In the genomic region with DNA sequence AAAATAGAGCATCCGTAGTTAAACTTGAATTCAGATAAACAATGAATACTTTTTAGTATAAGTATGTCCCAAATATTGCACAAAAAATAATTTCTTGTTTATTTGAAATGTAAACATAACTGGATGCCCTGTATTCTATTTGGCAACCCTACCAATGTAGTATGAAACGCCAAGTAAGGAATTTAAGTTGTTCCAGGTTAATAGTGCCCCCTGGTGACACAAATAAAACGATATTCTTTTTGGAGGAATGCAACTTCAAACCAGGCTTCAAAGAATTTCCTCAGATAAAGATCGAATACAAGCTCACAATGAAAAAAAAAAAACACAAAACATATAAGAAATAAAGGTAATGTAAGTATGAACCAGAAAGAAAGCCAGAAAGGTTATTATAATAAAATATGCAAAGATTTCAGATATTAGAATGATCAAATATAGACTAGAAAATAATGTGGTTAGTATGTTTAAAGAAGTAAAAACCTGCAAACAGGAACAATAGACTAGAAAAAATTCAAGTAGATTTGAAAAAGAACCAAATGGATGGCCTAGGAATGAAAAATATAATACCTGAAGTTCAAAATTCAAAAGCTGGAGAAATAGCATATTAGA, we compare ENCODE assay signal across 9 cellular contexts. TPM values are rescaled to one million over a fixed set of nuclear protein-coding genes. Genes with fewer than 3 reads are reported as not detected.
DNase-seq lines count a peak whose midpoint lies in the region; ATAC-seq and TF ChIP-seq lines count a peak whose summit lies in the region.
"Had no signal": no experiment of that assay in that cellular context is flagged by ENCODE, and none has a peak within 500 bp of the region (broad histone marks: within the 10 kb centered on the region; RNA-seq: fewer than 3 reads in every experiment).

No MANE protein-coding gene starts in this region.

- no peak for DNase-seq in CD4-positive, alpha-beta T cell
- peak; percentile 20 for DNase-seq in H4 (ENCODE audit: low spot score)
- DNase-seq in RWPE1 (ENCODE audit: low spot score) = peak; percentile 44
- peak; percentile 44 for DNase-seq in fibroblast of the conjunctiva (ENCODE audit: low read depth)
- DNase-seq in smooth muscle cell of the brain vasculature (ENCODE audit: low read depth, low spot score) = peak; percentile 33
- no peak for DNase-seq in NCI-H2107 (lab: John Stamatoyannopoulos, UW)

- H3K9me3 ChIP-seq in CD4-positive, alpha-beta T cell (ENCODE audit: control insufficient read depth, low read length) = no peaks in the 10 kb centered on the region

- ATAC-seq in CD4-positive, alpha-beta T cell (ENCODE audit: poor library complexity) = no peak
- ATAC-seq in GM21367 (IDR thresholded peaks at IDR 0.05; ENCODE audit: unreplicated experiment) (no peak), GM19023 (IDR thresholded peaks at IDR 0.05; ENCODE audit: unreplicated experiment) (no peak)

- TF ChIP-seq CTCF in CD4-positive, alpha-beta T cell (IDR thresholded peaks at IDR 0.05) = peak; percentile 66
- TF ChIP-seq CTCF in RWPE1 (conservative IDR thresholded peaks at IDR 0.05; ENCODE audit: low read depth) = peak; percentile 62

- intact Hi-C loops in CD4-positive, alpha-beta T cell (cut with DNase I, micrococcal nuclease) = loop anchor here (1.0 to 5.0 kb wide), 3 partner anchors 55 to 420 kb away; a partner anchor contains a TSS

- CTCF ChIA-PET in CD4-positive, alpha-beta T cell (lab: Charles Lee) = interaction anchor here (0.6 to 2.7 kb wide), 5 partner anchors 17 to 237 kb away, joined by 3 to 20 read pairs (median 3); no protein-coding TSS in a partner anchor
- CTCF ChIA-PET in RWPE1 (lab: Yijun Ruan, JAX) = interaction anchor here (0.6 to 4.2 kb wide), 6 partner anchors 13 to 353 kb away, joined by 3 to 39 read pairs (median 4); no protein-coding TSS in a partner anchor

- H3K27me3 ChIP-seq in CD4-positive, alpha-beta T cell (ENCODE audit: control insufficient read depth, insufficient read depth, low read length) = no peaks in the 10 kb centered on the region

- H3K4me1 Mint-ChIP-seq in CD4-positive, alpha-beta T cell (ENCODE audit: low read depth) = no peaks in the 10 kb centered on the region

- H3K27me3 Mint-ChIP-seq in CD4-positive, alpha-beta T cell = no peaks in the 10 kb centered on the region
- H3K27me3 Mint-ChIP-seq: IgD-negative memory B cell had no signal

- no peak overlapping the region for H3K27ac ChIP-seq in CD4-positive, alpha-beta T cell (ENCODE audit: low read depth, low read length)
- no peak overlapping the region for H3K27ac ChIP-seq in RWPE1

- no peaks in the 10 kb centered on the region for H3K36me3 Mint-ChIP-seq in CD4-positive, alpha-beta T cell (ENCODE audit: low read depth)
- H3K36me3 Mint-ChIP-seq: IgD-negative memory B cell had no signal

- no peaks in the 10 kb centered on the region for H3K9me3 Mint-ChIP-seq in CD4-positive, alpha-beta T cell
- H3K9me3 Mint-ChIP-seq: IgD-negative memory B cell had no signal

- H3K27ac Mint-ChIP-seq in CD4-positive, alpha-beta T cell = no peak overlapping the region

- POLR2A ChIA-PET in CD4-positive, alpha-beta T cell (lab: Charles Lee) = interaction anchor here (1.6 kb wide), 1 partner anchor 232 kb away, joined by 5 read pairs; no protein-coding TSS in a partner anchor
- POLR2A ChIA-PET in RWPE1 (lab: Yijun Ruan, JAX; ENCODE audit: low non-redundant PET) = no interaction called here

- no peak overlapping the region for H3K4me3 Mint-ChIP-seq in CD4-positive, alpha-beta T cell
- H3K4me3 Mint-ChIP-seq: IgD-negative memory B cell had no signal

RNA-seq across cellular contexts. Expression of a gene that starts 18.4 kb away (rescaled TPM):
- total RNA-seq in CD4-positive, alpha-beta T cell = 10 to 100 TPM in 1 of 2 experiments, 1 to 10 TPM in 1; 9.1 to 12.2 TPM
- 2.9 and 3.2 TPM in 2 replicates for total RNA-seq in H4 (2014; rRNA removed; shearing (Covaris generic))

RNA-seq across cellular contexts. Expression of a gene that starts 53.8 kb away (rescaled TPM):
- 10 to 100 TPM in 1 of 2 experiments, 1 to 10 TPM in 1; 9.5 to 12.3 TPM for total RNA-seq in CD4-positive, alpha-beta T cell
- total RNA-seq in H4 (2014; rRNA removed; shearing (Covaris generic)) = 3.3 and 7.7 TPM in 2 replicates

Comparison
In these comparisons a context has a peak if more than half of its experiments do, and no peak if none do; other contexts are left out.
1. DNase-seq: peak in H4 (single experiment), RWPE1 (single experiment), fibroblast of the conjunctiva (single experiment) and smooth muscle cell of the brain vasculature (single experiment); none in CD4-positive, alpha-beta T cell (0 of 10) and NCI-H2107 (single experiment).